ENCODE assay signal across 8 cellular contexts in genomic region chrX:112839856-112840255, GRCh38. TPM values are rescaled to one million over a fixed set of nuclear protein-coding genes. Genes with fewer than 3 reads are reported as not detected.
A peak's percentile ranks its signal among the peaks of the same experiment; 100 is the strongest.
DNase-seq lines count a peak whose midpoint lies in the region; ATAC-seq and TF ChIP-seq lines count a peak whose summit lies in the region.

No MANE protein-coding gene starts in this region.

- no peaks in the 10 kb centered on the region for H3K9me3 ChIP-seq in OCI-LY3 (ENCODE audit: insufficient read depth, low read length)
- no peaks in the 10 kb centered on the region for H3K9me3 ChIP-seq in esophagus muscularis mucosa
- H3K9me3 ChIP-seq in osteoblast (ENCODE audit: low read depth, low read length), result no peaks in the 10 kb centered on the region

- no peaks in the 10 kb centered on the region for H3K27me3 ChIP-seq in OCI-LY3 (ENCODE audit: low read depth, low read length)
- no peaks in the 10 kb centered on the region for H3K27me3 ChIP-seq in esophagus muscularis mucosa
- peaks cover 33% of the 10 kb centered on the region for H3K27me3 ChIP-seq in osteoblast (ENCODE audit: insufficient read depth, low read length)

- no peaks in the 10 kb centered on the region for H4K20me1 ChIP-seq in OCI-LY3 (ENCODE audit: insufficient read depth, low read length)
- no peaks in the 10 kb centered on the region for H4K20me1 ChIP-seq in osteoblast (ENCODE audit: insufficient read depth, low read length)

- 32% methylated on average over 5 of the region's 5 CpGs for WGBS in esophagus muscularis mucosa

- TF ChIP-seq CTCF in C4-2B (conservative IDR thresholded peaks at IDR 0.05) (no peak), OCI-LY3 (IDR thresholded peaks at IDR 0.05; ENCODE audit: low read depth, low read length) (no peak), esophagus muscularis mucosa (IDR thresholded peaks at IDR 0.05) (no peak), osteoblast (IDR thresholded peaks at IDR 0.05; ENCODE audit: extremely low read depth, low read depth, low read length) (no peak)

- intact Hi-C loops in esophagus muscularis mucosa (cut with DNase I) (no loop called here), head of caudate nucleus (cut with DNase I) (no loop called here)

- DNase-seq in esophagus muscularis mucosa (ENCODE audit: extremely low spot score), result no peak
- no peak for DNase-seq in osteoblast (ENCODE audit: insufficient read length, low spot score, missing footprints)
- no peak for DNase-seq in hippocampal formation (lab: John Stamatoyannopoulos, UW)
- no peak for DNase-seq in head of caudate nucleus

- no peak for TF ChIP-seq POLR2A in esophagus muscularis mucosa (IDR thresholded peaks at IDR 0.05; ENCODE audit: low read depth)

- ATAC-seq in GM18861 (IDR thresholded peaks at IDR 0.05; ENCODE audit: unreplicated experiment) (no peak), GM18498 (IDR thresholded peaks at IDR 0.05; ENCODE audit: unreplicated experiment) (no peak)

- H3K4me1 ChIP-seq in OCI-LY3 (ENCODE audit: low read length) (peaks cover 52% of the 10 kb centered on the region), esophagus muscularis mucosa (peaks cover 0 to 6% (median 3%) of the 10 kb centered on the region in 4 donors), osteoblast (ENCODE audit: insufficient read depth, low read length) (no peaks in the 10 kb centered on the region)

- peak overlapping the region; percentile 67; the same call in 1 of the 2 replicates for H3K27ac ChIP-seq in C4-2B
- peak overlapping the region; percentile 41; the same call in 1 of the 2 replicates for H3K27ac ChIP-seq in OCI-LY3 (ENCODE audit: low read length)
- H3K27ac ChIP-seq in esophagus muscularis mucosa (replicated peaks in 1 of 4), result peak overlapping the region in 3 of 4 donors; percentile 71 to 82 (median 81)
- H3K27ac ChIP-seq in osteoblast (ENCODE audit: low read depth, low read length), result no peak overlapping the region

- H3K4me2 ChIP-seq in OCI-LY3 (ENCODE audit: low read length) (peak overlapping the region; percentile 86), osteoblast (ENCODE audit: insufficient read depth, low read length) (peak overlapping the region; percentile 81)

- peak overlapping the region; percentile 95 for H3K4me3 ChIP-seq in OCI-LY3 (ENCODE audit: low read length)
- peak overlapping the region; percentile 62 to 71 (median 66) for H3K4me3 ChIP-seq in esophagus muscularis mucosa
- H3K4me3 ChIP-seq in osteoblast (ENCODE audit: insufficient read depth, low read length), result peak overlapping the region; percentile 73

- H2AFZ ChIP-seq in OCI-LY3 (ENCODE audit: low read depth, low read length) (no peak overlapping the region), osteoblast (ENCODE audit: low read length) (peak overlapping the region; percentile 87)

- peaks cover 3% of the 10 kb centered on the region for H3K36me3 ChIP-seq in OCI-LY3 (replicated peaks; ENCODE audit: low read depth, low read length)
- no peaks in the 10 kb centered on the region for H3K36me3 ChIP-seq in esophagus muscularis mucosa
- no peaks in the 10 kb centered on the region for H3K36me3 ChIP-seq in osteoblast (ENCODE audit: insufficient read depth, low read length)

- H3K79me2 ChIP-seq in OCI-LY3 (ENCODE audit: low read length) (peaks cover 29% of the 10 kb centered on the region), osteoblast (ENCODE audit: insufficient read depth, low read length) (no peaks in the 10 kb centered on the region)

- H3K9ac ChIP-seq in OCI-LY3 (ENCODE audit: low read length), result peak overlapping the region; percentile 85

- no peak for TF ChIP-seq EP300 in esophagus muscularis mucosa (IDR thresholded peaks at IDR 0.05)

RNA-seq across cellular contexts. Expression of gene AMOT, which starts 0.8 kb away (rescaled TPM):
- total RNA-seq in esophagus muscularis mucosa (10 to 100 TPM in 1 of 4 donors, 1 to 10 TPM in 3; 4.5 to 11.1 (median 9.2) TPM), osteoblast (3.2 and 5.1 TPM in 2 replicates)
